10 cellular contexts compared by ENCODE assay signal in the genomic region with DNA sequence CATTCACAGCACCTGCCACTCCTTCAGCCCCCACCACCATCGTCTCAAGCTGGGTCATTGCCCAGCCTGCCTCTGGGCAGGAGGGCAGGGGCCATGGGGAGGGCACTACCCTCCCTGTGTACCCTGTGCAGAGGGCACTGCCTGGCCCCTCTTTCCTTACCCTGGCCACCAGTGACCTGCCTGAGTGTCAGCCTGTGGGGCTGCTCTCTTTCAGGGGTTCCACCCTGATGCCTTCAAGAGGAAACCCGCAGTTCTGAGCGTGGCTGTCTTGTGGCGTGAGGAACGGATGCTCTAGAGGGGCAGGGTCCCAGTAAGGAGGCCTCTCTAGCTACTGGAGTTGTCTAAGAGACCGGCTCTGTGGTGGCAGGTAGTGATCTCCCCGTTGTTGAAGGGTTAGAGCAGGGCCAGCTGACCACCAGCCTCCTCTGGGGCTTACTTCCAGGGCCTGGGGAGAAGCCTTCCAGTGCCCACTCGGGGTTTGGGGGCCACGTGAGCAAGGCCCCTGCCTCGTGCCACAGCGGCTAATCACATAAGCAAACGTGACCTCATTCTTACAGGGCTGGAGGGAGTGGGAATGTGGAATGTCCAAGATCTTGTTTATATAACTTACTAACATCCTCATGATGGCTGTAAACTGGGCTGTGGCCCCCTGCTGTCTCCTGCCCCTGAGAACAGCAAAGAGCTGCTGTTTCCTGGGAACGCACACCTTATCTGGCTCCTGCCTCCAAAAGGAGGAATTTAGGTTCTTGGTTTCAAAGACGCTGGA. TPM values are rescaled to one million over a fixed set of nuclear protein-coding genes. Genes with fewer than 3 reads are reported as not detected.
DNase-seq lines count a peak whose midpoint lies in the region; ATAC-seq, FAIRE-seq and TF ChIP-seq lines count a peak whose summit lies in the region.
"Had no signal": no experiment of that assay in that cellular context is flagged by ENCODE, and none has a peak within 500 bp of the region (broad histone marks: within the 10 kb centered on the region; RNA-seq: fewer than 3 reads in every experiment).

No MANE protein-coding gene starts in this region.

- peak; percentile 6 for DNase-seq in ACHN
- DNase-seq in IMR-90 = peak; percentile 98
- peak; percentile 56 to 85 for DNase-seq in cardiac fibroblast (ENCODE audit: low read depth in 2 of 2)
- DNase-seq in HepG2 (ENCODE audit: low spot score) = no peak
- no peak for DNase-seq in CD14-positive monocyte (ENCODE audit: low spot score)
- DNase-seq in OCI-M1 (lab: John Stamatoyannopoulos, UW) = no peak
- DNase-seq in NCI-H1436 treated with DMSO at 0.1 percent for 48 hours (lab: John Stamatoyannopoulos, UW) = no peak
- DNase-seq: effector memory CD4-positive, alpha-beta T cell had no signal

- H3K9ac ChIP-seq in IMR-90 (ENCODE audit: low read depth, low read length) = 0 out of 2 replicates have a peak overlapping the region, but pooled peaks have one; percentile 5
- no peak overlapping the region for H3K9ac ChIP-seq in HepG2 (ENCODE audit: insufficient read depth, low read depth, low read length)

- H2BK120ac ChIP-seq in IMR-90 (ENCODE audit: low read depth, low read length) = peak overlapping the region; percentile 99

- peak overlapping the region in 1 of 7 donors; percentile 31 for H3K27ac Mint-ChIP-seq in CD14-positive monocyte

- H3K4me3 Mint-ChIP-seq in CD14-positive monocyte = no peak overlapping the region

- intact Hi-C loops in IMR-90 (cut with micrococcal nuclease) = loop anchor here (2.0 kb wide), 1 partner anchor 86 kb away; no protein-coding TSS in a partner anchor
- intact Hi-C loops in HepG2 (cut with micrococcal nuclease; ENCODE audit: unreplicated experiment) = no loop called here
- intact Hi-C loops in CD14-positive monocyte (cut with micrococcal nuclease) = no loop called here

- TF ChIP-seq RAD21 in IMR-90 (IDR thresholded peaks at IDR 0.05; ENCODE audit: low read length) (peak; percentile 44; the same call in 1 of the 2 replicates), HepG2 (CRISPR knock-in tag; IDR thresholded peaks at IDR 0.05) (no peak)

- H3K36me3 Mint-ChIP-seq in CD14-positive monocyte = no peaks in the 10 kb centered on the region

- peak overlapping the region; percentile 68 for H3K18ac ChIP-seq in IMR-90 (ENCODE audit: low read depth, low read length)

- H3K4me1 ChIP-seq in IMR-90 (ENCODE audit: control insufficient read depth, insufficient read depth, low read length) (peaks cover 34% of the 10 kb centered on the region), HepG2 (ENCODE audit: insufficient read depth, low read length) (no peaks in the 10 kb centered on the region)

- H3K9me1 ChIP-seq in IMR-90 (ENCODE audit: insufficient read depth, low read length) = peaks cover 37% of the 10 kb centered on the region

- no TSS peak for BruUV-seq in IMR-90 (replicated peaks; lab: Mats Ljungman, UMichigan)
- no TSS peak for BruUV-seq in HepG2 (replicated peaks; lab: Mats Ljungman, UMichigan)

- no peak overlapping the region for H3K4me3 ChIP-seq in IMR-90 (ENCODE audit: insufficient read depth, low read depth, low read length)
- H3K4me3 ChIP-seq in cardiac fibroblast (replicated peaks in 1 of 2; ENCODE audit: low read depth in 2 of 2, low read length in 2 of 2) = no peak overlapping the region
- no peak overlapping the region for H3K4me3 ChIP-seq in HepG2 (replicated peaks in 1 of 3; ENCODE audit: insufficient read depth in 1 of 3, low read depth in 2 of 3, low read length in 3 of 3)

- H3K4me2 ChIP-seq in IMR-90 (ENCODE audit: low read depth, low read length) = peak overlapping the region; percentile 31
- H3K4me2 ChIP-seq in HepG2 (ENCODE audit: low read depth, low read length) = no peak overlapping the region

- peak overlapping the region; percentile 96 for H2BK20ac ChIP-seq in IMR-90 (ENCODE audit: low read depth, low read length)

- H3K79me1 ChIP-seq in IMR-90 (ENCODE audit: low read depth in 1 of 2, low read length in 2 of 2) = no peaks in the 10 kb centered on the region

- peak overlapping the region; percentile 14 for H4K5ac ChIP-seq in IMR-90 (ENCODE audit: low read depth, low read length)

- peak overlapping the region; percentile 71 to 90 for H4K8ac ChIP-seq in IMR-90 (ENCODE audit: low read depth in 2 of 2, low read length in 2 of 2)

- FAIRE-seq in HepG2 (lab: Jason Lieb, UNC) = no peak

- H2AFZ ChIP-seq in IMR-90 (replicated peaks; ENCODE audit: low read length, poor library complexity) (peak overlapping the region; percentile 88), HepG2 (ENCODE audit: low read length) (no peak overlapping the region)

- TF ChIP-seq CTCF in IMR-90 (conservative IDR thresholded peaks at IDR 0.05; ENCODE audit: low read depth, low read length) = peak; percentile 30; the same call in 1 of the 2 replicates
- no peak for TF ChIP-seq CTCF in cardiac fibroblast (IDR thresholded peaks at IDR 0.05; ENCODE audit: low read depth, low read length)
- TF ChIP-seq CTCF in HepG2 (CRISPR knock-in tag; IDR thresholded peaks at IDR 0.05) = no peak
- no peak for TF ChIP-seq CTCF in CD14-positive monocyte (IDR thresholded peaks at IDR 0.05)

- peaks cover 1 to 4% (median 3%) of the 10 kb centered on the region in 3 donors for H3K27me3 Mint-ChIP-seq in CD14-positive monocyte (ENCODE audit: low read depth in 3 of 3)

- H2AK9ac ChIP-seq in IMR-90 (replicated peaks; ENCODE audit: low read depth, low read length, poor library complexity) = peak overlapping the region; percentile 89

- H3K27ac ChIP-seq in IMR-90 (ENCODE audit: insufficient read depth, low read length) (peak overlapping the region; percentile 62), HepG2 (ENCODE audit: extremely low read length, insufficient read depth, low read length) (no peak overlapping the region)

- peak overlapping the region; percentile 86; the same call in 1 of the 2 replicates for H3K23ac ChIP-seq in IMR-90 (ENCODE audit: low read depth, low read length)

- in situ Hi-C loops in ACHN (cut with HindIII; ENCODE audit: low pct_ligation_motif_present, low pct_unique_long_range_greater_than_20kb, low sequenced_read_pairs) (no loop called here), IMR-90 (cut with MboI; ENCODE audit: low sequenced_read_pairs) (no loop called here), HepG2 (cut with HindIII; ENCODE audit: extremely low pct_ligation_motif_present, low pct_unique_long_range_greater_than_20kb) (no loop called here)

- no peak for TF ChIP-seq EP300 in HepG2 (IDR thresholded peaks at IDR 0.05; ENCODE audit: low read depth in 2 of 2, low read length in 2 of 2)
- no peak for TF ChIP-seq EP300 in HepG2 (CRISPR knock-in tag; IDR thresholded peaks at IDR 0.05; ENCODE audit: borderline replicate concordance)

- peak overlapping the region; percentile 63 for H3K56ac ChIP-seq in IMR-90 (ENCODE audit: extremely low read depth, insufficient read depth, low read length)

- ATAC-seq in IMR-90 (ENCODE audit: low read depth) = peak; percentile 85
- peak; percentile 47 for ATAC-seq in HepG2
- no peak for ATAC-seq in GM19328 (IDR thresholded peaks at IDR 0.05; ENCODE audit: unreplicated experiment)

- peak overlapping the region; percentile 76 for H2BK15ac ChIP-seq in IMR-90 (ENCODE audit: low read depth, low read length)

- no peaks in the 10 kb centered on the region for H4K20me1 ChIP-seq in IMR-90 (ENCODE audit: insufficient read depth, low read length)
- H4K20me1 ChIP-seq in HepG2 (ENCODE audit: insufficient read depth, low read length) = no peaks in the 10 kb centered on the region

- CTCF ChIA-PET in IMR-90 (lab: Yijun Ruan, JAX) = interaction anchor here (1.0 to 1.2 kb wide), 2 partner anchors 8 to 31 kb away, joined by 3 read pairs; a partner anchor contains a TSS
- CTCF ChIA-PET in HepG2 (lab: Yijun Ruan, JAX; ENCODE audit: low intra/inter-chr PET ratio, low total read pairs) = no interaction called here

- peaks cover 7% of the 10 kb centered on the region for H3K4me1 Mint-ChIP-seq in CD14-positive monocyte

- H2BK5ac ChIP-seq in IMR-90 (ENCODE audit: low read depth, low read length, poor library complexity, severe bottlenecking) = peak overlapping the region; percentile 71

- peak overlapping the region; percentile 96 for H2AK5ac ChIP-seq in IMR-90 (ENCODE audit: low read depth, low read length)

- H3K27me3 ChIP-seq in IMR-90 (ENCODE audit: control insufficient read depth, insufficient read depth, low read length) = no peaks in the 10 kb centered on the region
- H3K27me3 ChIP-seq in HepG2 (ENCODE audit: control insufficient read depth in 1 of 2, insufficient read depth in 2 of 2, low read length in 2 of 2) = peaks cover 3 to 18% of the 10 kb centered on the region in 2 experiments; a peak in 3 of 5 replicates

- peak overlapping the region; percentile 97 for H4K91ac ChIP-seq in IMR-90 (ENCODE audit: insufficient read depth, low read depth, low read length)

- H3K36me3 ChIP-seq in IMR-90 (ENCODE audit: control insufficient read depth, insufficient read depth, low read length) (no peaks in the 10 kb centered on the region), HepG2 (replicated peaks in 1 of 2; ENCODE audit: control insufficient read depth in 1 of 2, insufficient read depth in 2 of 2, low read length in 2 of 2) (no peaks in the 10 kb centered on the region)

- 0 out of 2 replicates have a peak, but pooled peaks have one; percentile 16 for TF ChIP-seq POLR2A in IMR-90 (IDR thresholded peaks at IDR 0.05; ENCODE audit: low read depth, low read length)
- TF ChIP-seq POLR2A in HepG2 (IDR thresholded peaks at IDR 0.05; ENCODE audit: insufficient read depth in 1 of 2, low read depth in 2 of 2, low read length in 2 of 2) = no peak

- dilution Hi-C loops in IMR-90 (cut with HindIII; ENCODE audit: low sequenced_read_pairs, unreplicated experiment) = no loop called here

- no peaks in the 10 kb centered on the region for H3K79me2 ChIP-seq in HepG2 (ENCODE audit: insufficient read depth, low read length)

- 83% methylated on average over 5 of the region's 14 CpGs; no CpG with 5 or more reads in 1 of the 2 experiments for WGBS in IMR-90 (ENCODE audit: extremely low coverage in 2 of 2, insufficient read length in 1 of 2), 2 experiments
- 65% methylated on average over 6 of the region's 14 CpGs for WGBS in HepG2 (ENCODE audit: low lambda C conversion rate)

- H3K9me3 ChIP-seq in IMR-90 (ENCODE audit: control insufficient read depth, insufficient read depth, low read length) (no peaks in the 10 kb centered on the region), HepG2 (ENCODE audit: low read length) (no peaks in the 10 kb centered on the region)

- POLR2A ChIA-PET in IMR-90 (lab: Charles Lee; ENCODE audit: unreplicated experiment) = no interaction called here
- POLR2A ChIA-PET in HepG2 (lab: Yijun Ruan, JAX) = no interaction called here

- peaks cover 0 to 2% (median 0%) of the 10 kb centered on the region in 7 donors for H3K9me3 Mint-ChIP-seq in CD14-positive monocyte

- H3K4ac ChIP-seq in IMR-90 (ENCODE audit: low read depth, low read length) = peak overlapping the region; percentile 96

- H3K14ac ChIP-seq in IMR-90 (replicated peaks; ENCODE audit: low read depth, low read length) = peak overlapping the region; percentile 67

RNA-seq across cellular contexts. Expression of a gene that starts 31.4 kb away (rescaled TPM):
- total RNA-seq in IMR-90 (2012; rRNA removed) (443 and 475 TPM in 2 replicates), HepG2 (2016; rRNA removed; fragmentation: Illumina TruSeq; extraction: Trizol) (391 and 418 TPM in 2 replicates)
- polyA plus RNA-seq in IMR-90 (2012; rRNA removed) (364 and 377 TPM in 2 replicates), HepG2 (2011; rRNA removed) (266 and 288 TPM in 2 replicates), CD14-positive monocyte (100 to 1,000 TPM; 186 to 188 TPM)
- polyA plus RNA-seq in IMR-90 (2012; cell fraction: cytosol; rRNA removed) = 372 and 417 TPM in 2 replicates
- 300 and 409 TPM in 2 replicates for polyA plus RNA-seq in IMR-90 (2012; cell fraction: nucleus; rRNA removed; ENCODE audit: low replicate concordance)
- total RNA-seq in HepG2 (2016; cell fraction: cytosol; rRNA removed; fragmentation: Illumina TruSeq; extraction: Trizol; ENCODE audit: low read depth) = 232 and 239 TPM in 2 replicates
- total RNA-seq in HepG2 (2016; cell fraction: insoluble cytoplasmic fraction; rRNA removed; fragmentation: Illumina TruSeq; extraction: Trizol) = 366 and 400 TPM in 2 replicates
- 335 TPM in 2 replicates for total RNA-seq in HepG2 (2016; cell fraction: membrane; rRNA removed; fragmentation: Illumina TruSeq; extraction: Trizol)
- 176 and 181 TPM in 2 replicates for total RNA-seq in HepG2 (2016; cell fraction: nucleus; rRNA removed; fragmentation: Illumina TruSeq; extraction: Trizol)
- polyA plus RNA-seq in HepG2 (2011; cell fraction: cytosol; rRNA removed) = 264 and 374 TPM in 2 replicates
- polyA plus RNA-seq in HepG2 (2011; cell fraction: nucleus; rRNA removed) = 204 and 219 TPM in 2 replicates
- polyA plus RNA-seq in HepG2 (2012) = 224 and 231 TPM in 2 replicates
- polyA plus RNA-seq in HepG2 (2016; cell fraction: cytosol; fragmentation: Illumina TruSeq; extraction: Trizol; ENCODE audit: low read depth) = 171 and 195 TPM in 2 replicates
- polyA plus RNA-seq in HepG2 (2016; cell fraction: insoluble cytoplasmic fraction; fragmentation: Illumina TruSeq; extraction: Trizol; ENCODE audit: low read depth) = 327 and 374 TPM in 2 replicates
- 204 and 212 TPM in 2 replicates for polyA plus RNA-seq in HepG2 (2016; cell fraction: membrane; fragmentation: Illumina TruSeq; extraction: Trizol; ENCODE audit: low read depth)
- polyA plus RNA-seq in HepG2 (2016; cell fraction: nucleus; fragmentation: Illumina TruSeq; extraction: Trizol; ENCODE audit: insufficient read depth, low read depth) = 222 and 239 TPM in 2 replicates
- polyA minus RNA-seq in HepG2 (2011; rRNA and poly(A)+ RNA removed; ENCODE audit: low replicate concordance) = 289 and 526 TPM in 2 replicates
- polyA minus RNA-seq in HepG2 (2011; cell fraction: cytosol; rRNA and poly(A)+ RNA removed) = 174 and 198 TPM in 2 replicates
- polyA minus RNA-seq in HepG2 (2011; cell fraction: nucleus; rRNA and poly(A)+ RNA removed) = 192 and 208 TPM in 2 replicates

RNA-seq across cellular contexts. Expression of a gene that starts 59.6 kb away (rescaled TPM):
- total RNA-seq in IMR-90 (2012; rRNA removed) (not detected in 2 replicates), HepG2 (2016; rRNA removed; fragmentation: Illumina TruSeq; extraction: Trizol) (0.09 TPM in 1 of 2 replicates, not detected in the other)
- polyA plus RNA-seq in IMR-90 (2012; rRNA removed) (0.27 TPM in 1 of 2 replicates, not detected in the other), HepG2 (2011; rRNA removed) (not detected in 2 replicates), CD14-positive monocyte (1 to 10 TPM; 2.3 to 7.0 TPM)
- not detected in 2 replicates for polyA plus RNA-seq in IMR-90 (2012; cell fraction: cytosol; rRNA removed)
- 0.11 and 0.62 TPM in 2 replicates for polyA plus RNA-seq in IMR-90 (2012; cell fraction: nucleus; rRNA removed; ENCODE audit: low replicate concordance)
- 0.71 TPM in 1 of 2 replicates, not detected in the other for total RNA-seq in HepG2 (2016; cell fraction: cytosol; rRNA removed; fragmentation: Illumina TruSeq; extraction: Trizol; ENCODE audit: low read depth)
- 0.22 TPM in 1 of 2 replicates, not detected in the other for total RNA-seq in HepG2 (2016; cell fraction: insoluble cytoplasmic fraction; rRNA removed; fragmentation: Illumina TruSeq; extraction: Trizol)
- total RNA-seq in HepG2 (2016; cell fraction: membrane; rRNA removed; fragmentation: Illumina TruSeq; extraction: Trizol) = not detected in 2 replicates
- not detected in 2 replicates for total RNA-seq in HepG2 (2016; cell fraction: nucleus; rRNA removed; fragmentation: Illumina TruSeq; extraction: Trizol)
- not detected in 2 replicates for polyA plus RNA-seq in HepG2 (2011; cell fraction: cytosol; rRNA removed)
- 0.19 and 0.24 TPM in 2 replicates for polyA plus RNA-seq in HepG2 (2011; cell fraction: nucleus; rRNA removed)
- 0.59 TPM in 1 of 2 replicates, not detected in the other for polyA plus RNA-seq in HepG2 (2012)
- polyA plus RNA-seq in HepG2 (2016; cell fraction: cytosol; fragmentation: Illumina TruSeq; extraction: Trizol; ENCODE audit: low read depth) = not detected in 2 replicates
- polyA plus RNA-seq in HepG2 (2016; cell fraction: insoluble cytoplasmic fraction; fragmentation: Illumina TruSeq; extraction: Trizol; ENCODE audit: low read depth) = not detected in 2 replicates
- not detected in 2 replicates for polyA plus RNA-seq in HepG2 (2016; cell fraction: membrane; fragmentation: Illumina TruSeq; extraction: Trizol; ENCODE audit: low read depth)
- 0.80 and 2.1 TPM in 2 replicates for polyA plus RNA-seq in HepG2 (2016; cell fraction: nucleus; fragmentation: Illumina TruSeq; extraction: Trizol; ENCODE audit: insufficient read depth, low read depth)
- 0.21 TPM in 1 of 2 replicates, not detected in the other for polyA minus RNA-seq in HepG2 (2011; rRNA and poly(A)+ RNA removed; ENCODE audit: low replicate concordance)
- polyA minus RNA-seq in HepG2 (2011; cell fraction: cytosol; rRNA and poly(A)+ RNA removed) = not detected in 2 replicates
- polyA minus RNA-seq in HepG2 (2011; cell fraction: nucleus; rRNA and poly(A)+ RNA removed) = 0.87 TPM in 1 of 2 replicates, not detected in the other
- total RNA-seq: urinary bladder had no signal

Comparison
In these comparisons a context has a peak if more than half of its experiments do, and no peak if none do; other contexts are left out.
1. DNase-seq: peak in ACHN (single experiment), IMR-90 (single experiment) and cardiac fibroblast (2 of 2); none in HepG2 (single experiment), CD14-positive monocyte (single experiment), OCI-M1 (single experiment) and NCI-H1436 treated with DMSO at 0.1 percent for 48 hours (single experiment).